ENCODE assay signal across 25 cellular contexts in the genomic region with DNA sequence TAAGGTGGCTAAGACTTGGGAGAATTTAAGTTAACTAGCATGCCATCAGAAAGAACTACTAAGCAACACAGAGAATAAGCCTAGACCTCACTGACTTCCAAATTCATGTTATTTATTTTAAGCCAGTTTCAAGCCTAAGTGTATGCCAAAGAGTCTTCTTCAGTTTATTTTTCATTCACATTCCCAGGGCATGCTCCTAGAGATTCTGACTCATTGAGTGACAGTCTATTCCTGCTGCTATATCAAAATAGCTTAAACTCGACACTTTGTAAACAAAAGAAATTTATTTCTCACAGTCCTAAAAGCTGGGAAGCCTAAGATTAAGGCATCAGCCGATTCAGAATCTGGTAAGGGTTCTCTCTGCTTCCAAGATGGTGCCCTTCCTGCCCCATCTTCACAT.
"Had no signal": no experiment of that assay in that cellular context is flagged by ENCODE, and none has a peak within 500 bp of the region (broad histone marks: within the 10 kb centered on the region; RNA-seq: fewer than 3 reads in every experiment).

No MANE protein-coding gene starts in this region.

- H3K4me3 ChIP-seq: adrenal gland, left ventricle myocardium inferior, lung, mucosa of descending colon, thoracic aorta, vagina had no signal

- H3K9me3 ChIP-seq: adrenal gland, left ventricle myocardium inferior, mucosa of descending colon, thoracic aorta, vagina had no signal

- H3K27me3 Mint-ChIP-seq: activated naive CD8-positive, alpha-beta T cell; natural killer cell treated with Interleukin-12 subunit alpha and Interleukin-12 subunit beta and Interleukin-15 and Interleukin-18, amount 100 ng/mL, for 72 hours; stimulated activated naive CD8-positive, alpha-beta T cell treated with anti-CD3 and anti-CD28 coated beads, Interleukin-15, Interleukin-2, amounts not matched to agents 100 ng/mL and 50 ng/mL, for 24 hours; type B pancreatic cell had no signal

- H3K36me3 ChIP-seq: adrenal gland, left ventricle myocardium inferior, thoracic aorta, vagina had no signal

- H3K27ac ChIP-seq: adrenal gland, left ventricle myocardium inferior, thoracic aorta, vagina, VCaP had no signal

- H3K27me3 ChIP-seq: adrenal gland, vagina had no signal

- H3K4me3 Mint-ChIP-seq: activated naive CD8-positive, alpha-beta T cell; activated T-cell treated with anti-CD3 and anti-CD28 coated beads, Interleukin-2, amount 50 U/mL, for 72 hours; brain; natural killer cell treated with Interleukin-12 subunit alpha and Interleukin-12 subunit beta and Interleukin-15 and Interleukin-18, amount 100 ng/mL, for 72 hours; stimulated activated effector memory CD8-positive, alpha-beta T cell treated with anti-CD3 and anti-CD28 coated beads, Interleukin-12 subunit alpha, Interleukin-12 subunit beta, amount 100 ng/mL, for 72 hours; stimulated activated naive CD8-positive, alpha-beta T cell treated with anti-CD3 and anti-CD28 coated beads, Interleukin-15, Interleukin-2, amounts not matched to agents 100 ng/mL and 50 ng/mL, for 24 hours; type B pancreatic cell had no signal

- H3K36me3 Mint-ChIP-seq: activated naive CD8-positive, alpha-beta T cell; brain; natural killer cell treated with Interleukin-12 subunit alpha and Interleukin-12 subunit beta and Interleukin-15 and Interleukin-18, amount 100 ng/mL, for 72 hours; stimulated activated effector memory CD8-positive, alpha-beta T cell treated with anti-CD3 and anti-CD28 coated beads, Interleukin-12 subunit alpha, Interleukin-12 subunit beta, amount 100 ng/mL, for 72 hours; type B pancreatic cell had no signal

- H3K4me1 ChIP-seq: adrenal gland, left ventricle myocardium inferior, vagina had no signal

- H3K27ac Mint-ChIP-seq: activated naive CD8-positive, alpha-beta T cell; activated T-cell treated with anti-CD3 and anti-CD28 coated beads, Interleukin-2, amount 50 U/mL, for 72 hours; brain; natural killer cell treated with Interleukin-12 subunit alpha and Interleukin-12 subunit beta and Interleukin-15 and Interleukin-18, amount 100 ng/mL, for 72 hours; stimulated activated effector memory CD8-positive, alpha-beta T cell treated with anti-CD3 and anti-CD28 coated beads, Interleukin-12 subunit alpha, Interleukin-12 subunit beta, amount 100 ng/mL, for 72 hours; stimulated activated naive CD8-positive, alpha-beta T cell treated with anti-CD3 and anti-CD28 coated beads, Interleukin-15, Interleukin-2, amounts not matched to agents 100 ng/mL and 50 ng/mL, for 24 hours had no signal

- H3K4me1 Mint-ChIP-seq: stimulated activated effector memory CD8-positive, alpha-beta T cell treated with anti-CD3 and anti-CD28 coated beads, Interleukin-12 subunit alpha, Interleukin-12 subunit beta, amount 100 ng/mL, for 72 hours had no signal

- DNase-seq: activated CD4-positive, alpha-beta T cell treated with anti-CD3 and anti-CD28 coated beads for 4 hours; activated CD4-positive, alpha-beta T cell treated with anti-CD3 and anti-CD28 coated beads, Interleukin-2, amount 50 U/mL, for 4 hours; activated effector memory CD4-positive, alpha-beta T cell treated with Interleukin-2 at 50 U/mL for 16 hours; activated naive CD4-positive, alpha-beta T cell treated with Interleukin-2 at 50 U/mL for 16 hours; activated T-cell treated with anti-CD3 and anti-CD28 coated beads for 4 hours; activated T-cell treated with anti-CD3 and anti-CD28 coated beads, Interleukin-2, amount 50 U/mL, for 72 hours; adrenal gland; aorta; central memory CD4-positive, alpha-beta T cell; dermis blood vessel endothelial cell; effector CD4-positive, alpha-beta T cell; left ventricle myocardium inferior; mucosa of descending colon; right cardiac atrium; stimulated activated CD4-positive, alpha-beta T cell treated with anti-CD3 and anti-CD28 coated beads, Interleukin-4, amount 100 ng/mL, for 1 hour had no signal
